ENCODE assay signal across 1 cellular context in genomic region chrX:153507484-153508178, GRCh38.
TF ChIP-seq lines count a peak whose summit lies in the region.

No MANE protein-coding gene starts in this region.

TF ChIP-seq in K562, 482 proteins besides CTCF, POLR2A, EP300 and RAD21 (continued from another document):
- TF ChIP-seq ZKSCAN1 (IDR thresholded peaks at IDR 0.05; ENCODE audit: low read depth, low read length) (0 out of 2 replicates have a peak, but pooled peaks have one; percentile 14), CC2D1A (IDR thresholded peaks at IDR 0.05) (peak; percentile 47; the same call in 1 of the 2 replicates), MAZ (CRISPR knock-in tag; conservative IDR thresholded peaks at IDR 0.05 in 1 of 2, IDR thresholded peaks at IDR 0.05 in 1 of 2) (0 out of 4 replicates have a peak, but pooled peaks of 1 of the 2 experiments have one; percentile 42), ZZZ3 (IDR thresholded peaks at IDR 0.05) (no peak), MYNN (IDR thresholded peaks at IDR 0.05) (0 out of 2 replicates have a peak, but pooled peaks have one; percentile 41), MYNN (CRISPR knock-in tag; IDR thresholded peaks at IDR 0.05) (no peak), STAG1 (CRISPR knock-in tag; IDR thresholded peaks at IDR 0.05; ENCODE audit: borderline replicate concordance) (peak; percentile 80; the same call in 1 of the 2 replicates), NRF1 (conservative IDR thresholded peaks at IDR 0.05 in 1 of 2, IDR thresholded peaks at IDR 0.05 in 1 of 2) (peak in 1 of 2 experiments; percentile 28; a peak in 1 of 4 replicates), STAT5B (CRISPR knock-in tag; IDR thresholded peaks at IDR 0.05) (no peak), CREM (IDR thresholded peaks at IDR 0.05; ENCODE audit: low read depth) (0 out of 2 replicates have a peak, but pooled peaks have one; percentile 16), DEAF1 (CRISPR knock-in tag; IDR thresholded peaks at IDR 0.05) (peak; percentile 56), ZNF75A (CRISPR knock-in tag; IDR thresholded peaks at IDR 0.05) (no peak), YY1 (IDR thresholded peaks at IDR 0.05; ENCODE audit: borderline replicate concordance in 1 of 3, control insufficient read depth in 1 of 3, extremely low read depth in 1 of 3, insufficient read depth in 3 of 3, insufficient read length in 1 of 3, insufficient replicate concordance in 2 of 3, low read depth in 1 of 3, low read length in 2 of 3) (peak in 1 of 3 experiments; percentile 29), RB1 (IDR thresholded peaks at IDR 0.05; ENCODE audit: low read depth) (peak; percentile 42; the same call in 1 of the 2 replicates), TFAP4 (CRISPR knock-in tag; IDR thresholded peaks at IDR 0.05; ENCODE audit: borderline replicate concordance) (peak; percentile 88), HDAC3 (IDR thresholded peaks at IDR 0.05; ENCODE audit: borderline replicate concordance, partially characterized antibody) (no peak), ADNP (tag; IDR thresholded peaks at IDR 0.05) (no peak), EGR1 (conservative IDR thresholded peaks at IDR 0.05) (peak; percentile 12; the same call in 1 of the 2 replicates), ZNF740 (CRISPR knock-in tag; IDR thresholded peaks at IDR 0.05) (peak; percentile 92), ZNF740 (tag; IDR thresholded peaks at IDR 0.05) (peak in 1 of 2 experiments; percentile 28; a peak in 1 of 4 replicates), CTBP1 (IDR thresholded peaks at IDR 0.05; ENCODE audit: borderline replicate concordance) (peak; percentile 41; the same call in 1 of the 2 replicates), NFIC (IDR thresholded peaks at IDR 0.05) (peak; percentile 44; the same call in 1 of the 2 replicates), MAX (CRISPR knock-in tag; IDR thresholded peaks at IDR 0.05) (0 out of 2 replicates have a peak, but pooled peaks have one; percentile 13), TRIM24 (IDR thresholded peaks at IDR 0.05) (no peak)
